ENCODE assay signal across 9 cellular contexts in the genomic region with DNA sequence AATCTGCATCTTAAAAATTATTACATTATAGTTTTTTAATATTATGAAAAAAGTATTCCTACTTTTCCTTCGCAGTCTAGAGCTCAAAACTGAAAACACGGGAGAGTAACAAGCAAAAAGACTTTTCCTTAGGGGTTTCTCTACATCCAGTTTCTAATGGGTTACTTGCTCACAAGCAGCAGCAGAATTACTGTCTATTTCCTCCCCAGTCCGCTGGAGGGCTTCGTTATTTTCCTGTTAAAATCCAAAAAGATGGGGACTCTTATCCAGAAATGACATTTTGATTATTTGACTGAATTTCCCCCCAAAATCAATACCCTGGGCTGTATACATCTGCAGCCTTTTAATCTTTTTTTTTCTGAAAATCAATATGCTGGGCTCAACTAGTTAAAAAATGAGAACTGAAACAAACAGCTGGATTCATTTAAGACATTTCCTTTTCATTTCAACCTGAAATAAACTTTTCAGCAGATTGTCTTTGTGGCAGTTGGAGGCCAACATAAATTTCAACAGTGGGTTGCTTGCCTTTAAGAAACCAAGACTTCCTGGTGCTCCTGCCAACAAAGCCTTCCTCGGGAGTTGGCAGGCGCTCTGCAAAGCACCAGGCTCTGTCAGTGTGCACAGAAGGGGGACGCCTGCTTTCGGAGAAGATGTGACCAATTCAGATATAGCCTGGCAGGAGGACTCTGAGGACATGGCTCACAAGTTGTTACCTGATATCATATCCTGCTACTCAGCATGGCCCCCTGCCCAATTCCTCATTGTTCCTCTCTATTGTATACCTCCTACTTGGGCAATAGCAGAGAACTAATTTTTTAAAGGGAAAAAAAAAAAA.
A peak's percentile ranks its signal among the peaks of the same experiment; 100 is the strongest.
DNase-seq lines count a peak whose midpoint lies in the region; ATAC-seq, FAIRE-seq and TF ChIP-seq lines count a peak whose summit lies in the region.
"Had no signal": no experiment of that assay in that cellular context is flagged by ENCODE, and none has a peak within 500 bp of the region (broad histone marks: within the 10 kb centered on the region; RNA-seq: fewer than 3 reads in every experiment).

No MANE protein-coding gene starts in this region.

- H3K36me3 ChIP-seq in CD8-positive, alpha-beta T cell (ENCODE audit: insufficient read depth, low read length) = no peaks in the 10 kb centered on the region
- no peaks in the 10 kb centered on the region for H3K36me3 ChIP-seq in muscle layer of duodenum (ENCODE audit: control insufficient read depth in 1 of 2, insufficient read depth in 2 of 2, low read length in 2 of 2)

- no peaks in the 10 kb centered on the region for H3K27me3 ChIP-seq in CD8-positive, alpha-beta T cell (ENCODE audit: insufficient read depth, low read length)
- H3K27me3 ChIP-seq in muscle layer of duodenum (ENCODE audit: low read depth, low read length) = no peaks in the 10 kb centered on the region

- no peaks in the 10 kb centered on the region for H3K9me3 ChIP-seq in CD8-positive, alpha-beta T cell (ENCODE audit: low read length)
- H3K9me3 ChIP-seq in muscle layer of duodenum (ENCODE audit: control insufficient read depth in 1 of 2, low read length in 2 of 2) = peaks cover 0 to 4% of the 10 kb centered on the region in 2 donors

- in situ Hi-C loops in astrocyte of the spinal cord (cut with HindIII; ENCODE audit: low sequenced_read_pairs) = no loop called here

- H3K36me3 Mint-ChIP-seq in CD8-positive, alpha-beta T cell = peaks cover 5% of the 10 kb centered on the region
- H3K36me3 Mint-ChIP-seq in IgD-negative memory B cell = no peaks in the 10 kb centered on the region
- peaks cover 2% of the 10 kb centered on the region for H3K36me3 Mint-ChIP-seq in activated CD8-positive, alpha-beta T cell treated with anti-CD3 and anti-CD28 coated beads for 36 hours (ENCODE audit: low read depth)

- POLR2A ChIA-PET in CD8-positive, alpha-beta T cell (lab: Charles Lee) = interaction anchor here (0.6 kb wide), 1 partner anchor 76 kb away, joined by 4 read pairs; no protein-coding TSS in a partner anchor
- POLR2A ChIA-PET in activated CD8-positive, alpha-beta T cell treated with anti-CD3 and anti-CD28 coated beads for 36 hours (lab: Charles Lee) = interaction anchor here (0.6 kb wide), 1 partner anchor 20 kb away, joined by 4 read pairs; no protein-coding TSS in a partner anchor

- intact Hi-C loops in CD8-positive, alpha-beta T cell (cut with DNase I, micrococcal nuclease) = loop anchor here in 1 of 2 experiments (5.0 kb wide), 1 partner anchor 171 kb away; no protein-coding TSS in a partner anchor
- intact Hi-C loops in activated CD8-positive, alpha-beta T cell treated with anti-CD3 and anti-CD28 coated beads for 36 hours (cut with micrococcal nuclease) = no loop called here

- no peaks in the 10 kb centered on the region for H3K27me3 Mint-ChIP-seq in CD8-positive, alpha-beta T cell (ENCODE audit: low read depth)
- H3K27me3 Mint-ChIP-seq in IgD-negative memory B cell = peaks cover 4% of the 10 kb centered on the region
- no peaks in the 10 kb centered on the region for H3K27me3 Mint-ChIP-seq in activated CD8-positive, alpha-beta T cell treated with anti-CD3 and anti-CD28 coated beads for 36 hours
- H3K27me3 Mint-ChIP-seq: stimulated activated naive CD8-positive, alpha-beta T cell treated with anti-CD3 and anti-CD28 coated beads, Interleukin-15, Interleukin-2, amounts not matched to agents 100 ng/mL and 50 ng/mL, for 24 hours had no signal

- CTCF ChIA-PET in CD8-positive, alpha-beta T cell (lab: Charles Lee) = interaction anchor here (0.9 kb wide), 1 partner anchor 117 kb away, joined by 3 read pairs; no protein-coding TSS in a partner anchor
- CTCF ChIA-PET in activated CD8-positive, alpha-beta T cell treated with anti-CD3 and anti-CD28 coated beads for 36 hours (lab: Charles Lee) = interaction anchor here (0.9 kb wide), 1 partner anchor 89 kb away, joined by 3 read pairs; no protein-coding TSS in a partner anchor

- H3K4me1 ChIP-seq in CD8-positive, alpha-beta T cell (ENCODE audit: insufficient read depth, low read length) = peaks cover 10% of the 10 kb centered on the region
- H3K4me1 ChIP-seq in muscle layer of duodenum (ENCODE audit: control insufficient read depth in 1 of 2, insufficient read depth in 2 of 2, low read length in 2 of 2) = peaks cover 3 to 4% of the 10 kb centered on the region in 2 donors

- ATAC-seq in CD8-positive, alpha-beta T cell = no peak
- peak; percentile 74 for ATAC-seq in GM21360 (IDR thresholded peaks at IDR 0.05; ENCODE audit: unreplicated experiment)
- ATAC-seq in activated CD8-positive, alpha-beta T cell treated with anti-CD3 and anti-CD28 coated beads for 36 hours = no peak

- peak overlapping the region; percentile 75 for H3K27ac Mint-ChIP-seq in CD8-positive, alpha-beta T cell
- peak overlapping the region in 2 of 3 donors; percentile 20 to 63 for H3K27ac Mint-ChIP-seq in IgD-negative memory B cell
- no peak overlapping the region for H3K27ac Mint-ChIP-seq in activated CD8-positive, alpha-beta T cell treated with anti-CD3 and anti-CD28 coated beads for 36 hours
- H3K27ac Mint-ChIP-seq: stimulated activated naive CD8-positive, alpha-beta T cell treated with anti-CD3 and anti-CD28 coated beads, Interleukin-15, Interleukin-2, amounts not matched to agents 100 ng/mL and 50 ng/mL, for 24 hours had no signal

- no peak overlapping the region for H3K4me3 ChIP-seq in CD8-positive, alpha-beta T cell (ENCODE audit: low read depth, low read length)
- no peak overlapping the region for H3K4me3 ChIP-seq in astrocyte of the spinal cord (ENCODE audit: low read depth, low read length)
- H3K4me3 ChIP-seq in muscle layer of duodenum (ENCODE audit: low read depth in 1 of 2, low read length in 2 of 2) = no peak overlapping the region

- DNase-seq in CD8-positive, alpha-beta T cell = no peak
- DNase-seq in astrocyte of the spinal cord (ENCODE audit: low read depth, low spot score) (peak; percentile 49), HTR-8/SVneo (ENCODE audit: insufficient read length, low spot score) (no peak), NK-92 (lab: John Stamatoyannopoulos, UW; ENCODE audit: unreplicated experiment) (no peak)
- no peak for DNase-seq in activated CD8-positive, alpha-beta T cell treated with anti-CD3 and anti-CD28 coated beads for 36 hours

- peaks cover 30% of the 10 kb centered on the region for H3K4me1 Mint-ChIP-seq in CD8-positive, alpha-beta T cell (ENCODE audit: low read depth)
- peaks cover 26 to 33% (median 30%) of the 10 kb centered on the region in 3 donors for H3K4me1 Mint-ChIP-seq in IgD-negative memory B cell
- peaks cover 21% of the 10 kb centered on the region for H3K4me1 Mint-ChIP-seq in activated CD8-positive, alpha-beta T cell treated with anti-CD3 and anti-CD28 coated beads for 36 hours (ENCODE audit: low read depth)

- peaks cover 2% of the 10 kb centered on the region for H3K9me3 Mint-ChIP-seq in CD8-positive, alpha-beta T cell
- H3K9me3 Mint-ChIP-seq in IgD-negative memory B cell = no peaks in the 10 kb centered on the region
- H3K9me3 Mint-ChIP-seq in activated CD8-positive, alpha-beta T cell treated with anti-CD3 and anti-CD28 coated beads for 36 hours = no peaks in the 10 kb centered on the region

- no peak for FAIRE-seq in HTR-8/SVneo (lab: Jason Lieb, UNC)

- no peak overlapping the region for H3K27ac ChIP-seq in CD8-positive, alpha-beta T cell (ENCODE audit: low read depth, low read length)
- peak overlapping the region; percentile 35 for H3K27ac ChIP-seq in muscle layer of duodenum (ENCODE audit: low read length)

- TF ChIP-seq CTCF in CD8-positive, alpha-beta T cell (IDR thresholded peaks at IDR 0.05) = no peak
- TF ChIP-seq CTCF in astrocyte of the spinal cord (IDR thresholded peaks at IDR 0.05; ENCODE audit: low read depth, low read length) = no peak
- TF ChIP-seq CTCF in activated CD8-positive, alpha-beta T cell treated with anti-CD3 and anti-CD28 coated beads for 36 hours (IDR thresholded peaks at IDR 0.05) = no peak

- H3K4me3 Mint-ChIP-seq in CD8-positive, alpha-beta T cell = peak overlapping the region; percentile 29
- H3K4me3 Mint-ChIP-seq in IgD-negative memory B cell = peak overlapping the region in 3 of 4 donors; percentile 54 to 94 (median 83)
- no peak overlapping the region for H3K4me3 Mint-ChIP-seq in activated CD8-positive, alpha-beta T cell treated with anti-CD3 and anti-CD28 coated beads for 36 hours
- H3K4me3 Mint-ChIP-seq: stimulated activated naive CD8-positive, alpha-beta T cell treated with anti-CD3 and anti-CD28 coated beads, Interleukin-15, Interleukin-2, amounts not matched to agents 100 ng/mL and 50 ng/mL, for 24 hours had no signal
